ENCODE assay signal across 12 cellular contexts in the genomic region with DNA sequence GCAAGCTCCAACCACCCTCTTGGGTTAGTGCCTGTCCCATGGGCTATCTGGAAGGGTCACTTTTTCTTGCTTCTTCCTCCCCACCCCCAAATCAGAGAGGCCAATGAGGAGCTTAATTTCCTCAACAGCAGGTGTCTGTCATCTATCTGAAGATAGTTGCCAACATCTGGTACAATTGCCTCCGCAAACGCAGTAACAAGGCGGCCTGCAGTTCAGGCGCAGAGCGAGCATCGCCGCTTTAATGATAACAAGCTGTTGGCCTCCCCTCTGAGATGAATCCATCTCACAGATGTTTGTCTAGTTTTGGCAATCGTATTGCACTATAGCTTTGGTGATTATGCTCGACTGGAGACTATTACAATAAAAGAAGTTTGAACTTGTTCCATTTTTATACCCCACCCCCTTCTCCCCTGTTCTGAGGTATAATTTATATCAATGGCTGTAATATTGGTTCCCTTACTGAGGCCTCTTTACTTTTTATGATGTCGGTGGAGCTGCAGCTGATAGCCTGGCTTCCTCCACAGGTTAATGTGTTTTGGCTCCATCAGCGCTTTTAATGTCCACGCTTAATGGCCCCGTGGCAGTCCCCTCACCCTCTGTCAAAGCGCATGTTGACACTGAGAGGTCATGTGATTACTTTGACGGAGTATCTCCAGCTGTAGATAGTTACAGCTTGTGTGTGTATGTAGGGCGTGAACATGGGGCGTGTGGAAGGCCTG.
DNase-seq lines count a peak whose midpoint lies in the region; ATAC-seq and TF ChIP-seq lines count a peak whose summit lies in the region.
"Had no signal": no experiment of that assay in that cellular context is flagged by ENCODE, and none has a peak within 500 bp of the region (broad histone marks: within the 10 kb centered on the region; RNA-seq: fewer than 3 reads in every experiment).

No MANE protein-coding gene starts in this region.

- H3F3A ChIP-seq in smooth muscle cell (ENCODE audit: low read depth): no peaks in the 10 kb centered on the region

- peaks cover 5% of the 10 kb centered on the region for H4K20me1 ChIP-seq in smooth muscle cell (ENCODE audit: low read depth)

- peaks cover 8% of the 10 kb centered on the region for H3K79me2 ChIP-seq in smooth muscle cell (ENCODE audit: low read depth)

- 87 to 90% methylated on average over 17 of the region's 17 CpGs for WGBS in thyroid gland, 2 donors
- 97% methylated on average over 17 of the region's 17 CpGs for WGBS in smooth muscle cell (ENCODE audit: low lambda C conversion rate)

- no peak overlapping the region for H3K9ac ChIP-seq in smooth muscle cell (ENCODE audit: low read depth)

- no peak overlapping the region for H3K4me2 ChIP-seq in smooth muscle cell

- H3K4me1 ChIP-seq in thyroid gland: peaks cover 16 to 24% of the 10 kb centered on the region in 2 donors
- H3K4me1 ChIP-seq in smooth muscle cell (ENCODE audit: low read depth): peaks cover 18% of the 10 kb centered on the region

- peak; percentile 81 for ATAC-seq in left colon

- H3K4me3 ChIP-seq in thyroid gland (replicated peaks in 1 of 3) (no peak overlapping the region), smooth muscle cell (no peak overlapping the region)
- H3K4me3 ChIP-seq: vagina had no signal

- H3K9me3 ChIP-seq in thyroid gland: no peaks in the 10 kb centered on the region
- no peaks in the 10 kb centered on the region for H3K9me3 ChIP-seq in smooth muscle cell (replicated peaks; ENCODE audit: low read depth)
- H3K9me3 ChIP-seq: vagina had no signal

- H3K27me3 ChIP-seq in thyroid gland: no peaks in the 10 kb centered on the region
- no peaks in the 10 kb centered on the region for H3K27me3 ChIP-seq in smooth muscle cell (ENCODE audit: low read depth)
- H3K27me3 ChIP-seq: vagina had no signal

- no peak for TF ChIP-seq POLR2A in thyroid gland (IDR thresholded peaks at IDR 0.05)

- DNase-seq in AG08395 (ENCODE audit: low spot score) (peak; percentile 27), NCI-H1092 treated with DMSO at 0.1 percent for 48 hours (lab: John Stamatoyannopoulos, UW) (peak; percentile 97), NCI-H774 (lab: John Stamatoyannopoulos, UW) (peak; percentile 80), left colon (peak; percentile 62 to 78), ecto neural progenitor cell (ENCODE audit: low spot score) (no peak), thyroid gland (no peak), smooth muscle cell (lab: John Stamatoyannopoulos, UW; ENCODE audit: unreplicated experiment) (no peak), OCI-M2 (lab: John Stamatoyannopoulos, UW; ENCODE audit: unreplicated experiment) (no peak)
- DNase-seq: activated CD4-positive, alpha-beta T cell treated with anti-CD3 and anti-CD28 coated beads, Interleukin-2, amount 50 U/mL, for 1 hour; activated gamma-delta T cell; islet precursor cell had no signal

- H3K27ac ChIP-seq in thyroid gland (no peak overlapping the region), smooth muscle cell (ENCODE audit: low read depth) (no peak overlapping the region)
- H3K27ac ChIP-seq: vagina had no signal

- intact Hi-C loops in left colon (cut with DNase I, micrococcal nuclease): no loop called here
- intact Hi-C loops in thyroid gland (cut with DNase I): no loop called here

- TF ChIP-seq CTCF in thyroid gland (IDR thresholded peaks at IDR 0.05) (no peak), smooth muscle cell (IDR thresholded peaks at IDR 0.05; ENCODE audit: borderline replicate concordance, insufficient read depth, poor library complexity, severe bottlenecking) (no peak)

- H3K36me3 ChIP-seq in thyroid gland (no peaks in the 10 kb centered on the region), smooth muscle cell (ENCODE audit: low read depth) (no peaks in the 10 kb centered on the region)
- H3K36me3 ChIP-seq: vagina had no signal

- H2AFZ ChIP-seq in smooth muscle cell (ENCODE audit: low read depth): no peak overlapping the region

Comparison
In these comparisons a context has a peak if more than half of its experiments do, and no peak if none do; other contexts are left out.
1. DNase-seq: peak in AG08395 (single experiment), NCI-H1092 treated with DMSO at 0.1 percent for 48 hours (single experiment), NCI-H774 (single experiment) and left colon (2 of 2); none in ecto neural progenitor cell (single experiment), thyroid gland (0 of 2), smooth muscle cell (single experiment) and OCI-M2 (single experiment).